In genomic region chr4:186009976-186010375, GRCh38 we compare ENCODE assay signal across 9 cellular contexts. TPM values are rescaled to one million over a fixed set of nuclear protein-coding genes. Genes with fewer than 3 reads are reported as not detected.
"Had no signal": no experiment of that assay in that cellular context is flagged by ENCODE, and none has a peak within 500 bp of the region (broad histone marks: within the 10 kb centered on the region; RNA-seq: fewer than 3 reads in every experiment).

No MANE protein-coding gene starts in this region.

- H3K4me3 Mint-ChIP-seq: IgD-negative memory B cell had no signal

- H3K27ac ChIP-seq: HL-60, KMS-11 had no signal

- H3K36me3 Mint-ChIP-seq: IgD-negative memory B cell had no signal

- FAIRE-seq: HepG2, HTR-8/SVneo, K562 had no signal

- H3K4me1 Mint-ChIP-seq: IgD-negative memory B cell had no signal

- H3K4me3 ChIP-seq: K562 had no signal

- DNase-seq: IMR-90, KBM-7, KG1 had no signal

- H3K9ac ChIP-seq: KMS-11 had no signal

- H3K27ac Mint-ChIP-seq: IgD-negative memory B cell had no signal

- H3K4me2 ChIP-seq: KMS-11 had no signal

RNA-seq across cellular contexts. Expression of gene TLR3, which starts 59.0 kb away (rescaled TPM):
- total RNA-seq: K562 had no signal
- polyA plus RNA-seq: IgD-negative memory B cell had no signal
